14 cellular contexts compared by ENCODE assay signal in genomic region chr1:6984996-6985395, GRCh38.
DNase-seq lines count a peak whose midpoint lies in the region; ATAC-seq and TF ChIP-seq lines count a peak whose summit lies in the region.
"Had no signal": no experiment of that assay in that cellular context is flagged by ENCODE, and none has a peak within 500 bp of the region (broad histone marks: within the 10 kb centered on the region; RNA-seq: fewer than 3 reads in every experiment).

No MANE protein-coding gene starts in this region.

- intact Hi-C loops in head of caudate nucleus (cut with DNase I), result no loop called here
- intact Hi-C loops in posterior cingulate gyrus (cut with DNase I), result no loop called here
- intact Hi-C loops in lower leg skin (cut with DNase I; ENCODE audit: low total_unique reads), result no loop called here

- DNase-seq in astrocyte of the hippocampus (ENCODE audit: low read depth, low spot score), result peak; percentile 37
- DNase-seq in head of caudate nucleus, result peak in 40 of 42 donors; percentile 17 to 77 (median 48)
- peak in 6 of 10 donors; percentile 41 to 90 (median 65) for DNase-seq in posterior cingulate gyrus
- DNase-seq in lower leg skin (ENCODE audit: low spot score in 2 of 2), result no peak
- no peak for DNase-seq in coronary artery (ENCODE audit: low spot score)
- DNase-seq: CD4-positive, CD25-positive, alpha-beta regulatory T cell; GDM1; GM23248; NCI-H1436 treated with DMSO at 0.1 percent for 48 hours; NCI-H2081 treated with DMSO at 0.1 percent for 48 hours; SHP77 treated with DMSO at 0.1 percent for 48 hours had no signal

- H3K27me3 ChIP-seq in DOHH2 (ENCODE audit: control insufficient read depth, low read length), result peaks cover 8% of the 10 kb centered on the region

- H3K36me3 ChIP-seq in DOHH2 (ENCODE audit: control insufficient read depth, low read length), result no peaks in the 10 kb centered on the region

- H3K4me3 ChIP-seq in DOHH2 (ENCODE audit: low read length) (no peak overlapping the region), lower leg skin (ENCODE audit: low read depth, poor library complexity, severe bottlenecking) (no peak overlapping the region), coronary artery (no peak overlapping the region)
- H3K4me3 ChIP-seq: GM23248 had no signal

- H3K9me3 ChIP-seq in DOHH2 (ENCODE audit: control insufficient read depth, insufficient read depth, low read length), result no peaks in the 10 kb centered on the region; the same call in 1 of the 2 replicates

- TF ChIP-seq POLR2A in lower leg skin (IDR thresholded peaks at IDR 0.05), result no peak

- no peak for ATAC-seq in GM19463 (IDR thresholded peaks at IDR 0.05; ENCODE audit: unreplicated experiment)
- no peak for ATAC-seq in GM18909 (IDR thresholded peaks at IDR 0.05; ENCODE audit: poor library complexity, unreplicated experiment)

- H3K4me1 ChIP-seq in DOHH2 (ENCODE audit: control insufficient read depth, low read length), result peaks cover 19% of the 10 kb centered on the region

- peak overlapping the region; percentile 38 for H3K4me2 ChIP-seq in DOHH2 (ENCODE audit: low read length)

- no peaks in the 10 kb centered on the region for H3K79me2 ChIP-seq in DOHH2 (ENCODE audit: control insufficient read depth, low read length)

- H3K27ac ChIP-seq in DOHH2 (ENCODE audit: low read depth, low read length) (no peak overlapping the region), coronary artery (no peak overlapping the region)
- H3K27ac ChIP-seq: GM23248 had no signal

- H4K20me1 ChIP-seq in DOHH2 (ENCODE audit: control insufficient read depth, insufficient read depth, low read depth, low read length), result no peaks in the 10 kb centered on the region

- H3F3A ChIP-seq in DOHH2 (ENCODE audit: control insufficient read depth, insufficient read depth), result no peaks in the 10 kb centered on the region

- WGBS in lower leg skin, 2 donors, result 34 to 36% methylated on average over 5 to 6 of the region's 6 CpGs

- no peaks in the 10 kb centered on the region for H3K9me2 ChIP-seq in DOHH2 (replicated peaks; ENCODE audit: control insufficient read depth, low read length)

- TF ChIP-seq CTCF in DOHH2 (IDR thresholded peaks at IDR 0.05; ENCODE audit: low read depth, low read length, poor library complexity, severe bottlenecking) (no peak), lower leg skin (IDR thresholded peaks at IDR 0.05) (no peak), coronary artery (IDR thresholded peaks at IDR 0.05) (no peak)

Comparison
In these comparisons a context has a peak if more than half of its experiments do, and no peak if none do; other contexts are left out.
1. DNase-seq: peak in astrocyte of the hippocampus (single experiment), head of caudate nucleus (40 of 42) and posterior cingulate gyrus (6 of 10); none in lower leg skin (0 of 2) and coronary artery (single experiment).